1 cellular context compared by ENCODE assay signal in the genomic region with DNA sequence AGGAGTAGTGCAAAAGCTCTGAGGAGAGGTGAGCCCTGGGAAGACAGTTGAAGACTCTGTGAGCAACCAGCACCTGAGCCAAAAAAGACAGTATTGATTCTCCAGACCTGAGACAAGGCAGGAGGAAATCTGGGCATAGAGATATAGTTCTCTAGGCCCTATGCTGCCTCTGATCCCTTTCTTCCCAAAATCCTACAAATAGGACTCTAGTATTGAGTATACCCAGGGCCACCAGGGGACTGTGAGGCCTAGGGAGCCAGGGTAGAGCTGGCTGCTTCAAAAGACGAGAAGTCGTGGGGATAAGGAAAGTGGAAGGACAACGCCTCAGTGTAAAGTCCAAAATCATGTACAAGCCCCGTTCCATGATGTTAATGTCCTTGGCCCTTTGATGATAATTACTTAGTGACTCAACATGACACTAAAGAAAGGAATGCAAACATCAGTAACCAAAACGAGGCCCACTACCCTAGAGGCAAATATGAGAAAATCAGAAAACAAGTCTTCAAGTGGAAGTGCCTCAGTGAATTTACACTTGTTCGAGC.
TF ChIP-seq lines count a peak whose summit lies in the region.

No MANE protein-coding gene starts in this region.

TF ChIP-seq in HepG2, 621 proteins besides CTCF, POLR2A, EP300 and RAD21 (continued from another document and continues in another):
- TF ChIP-seq RXRB (CRISPR knock-in tag; IDR thresholded peaks at IDR 0.05; ENCODE audit: borderline replicate concordance) (peak; percentile 89), ARHGAP35 (CRISPR knock-in tag; IDR thresholded peaks at IDR 0.05; ENCODE audit: borderline replicate concordance) (peak; percentile 41; the same call in 1 of the 2 replicates), CREB1 (IDR thresholded peaks at IDR 0.05) (peak; percentile 73), CREB1 (CRISPR knock-in tag; IDR thresholded peaks at IDR 0.05) (peak; percentile 69), ZNF10 (CRISPR knock-in tag; IDR thresholded peaks at IDR 0.05; ENCODE audit: borderline replicate concordance, low read depth) (no peak), ZNF878 (CRISPR knock-in tag; IDR thresholded peaks at IDR 0.05) (peak; percentile 92; the same call in 1 of the 2 replicates), ZNF260 (CRISPR knock-in tag; IDR thresholded peaks at IDR 0.05; ENCODE audit: borderline replicate concordance, low read depth) (no peak), ZNF441 (CRISPR knock-in tag; IDR thresholded peaks at IDR 0.05; ENCODE audit: borderline replicate concordance) (peak; percentile 25; the same call in 1 of the 2 replicates), ZNF460 (CRISPR knock-in tag; IDR thresholded peaks at IDR 0.05; ENCODE audit: borderline replicate concordance) (no peak), ZNF589 (CRISPR knock-in tag; conservative IDR thresholded peaks at IDR 0.05) (no peak), LCORL (IDR thresholded peaks at IDR 0.05) (no peak), LCORL (CRISPR knock-in tag; IDR thresholded peaks at IDR 0.05) (peak; percentile 95), ARID2 (CRISPR knock-in tag; IDR thresholded peaks at IDR 0.05; ENCODE audit: borderline replicate concordance) (no peak), SUZ12 (IDR thresholded peaks at IDR 0.05; ENCODE audit: low read depth, low read length) (no peak), HMG20A (CRISPR knock-in tag; IDR thresholded peaks at IDR 0.05; ENCODE audit: borderline replicate concordance) (peak; percentile 99), MED1 (CRISPR knock-in tag; IDR thresholded peaks at IDR 0.05) (peak; percentile 89), ZNF12 (CRISPR knock-in tag; IDR thresholded peaks at IDR 0.05) (peak; percentile 85; the same call in 1 of the 2 replicates), ZFX (CRISPR knock-in tag; IDR thresholded peaks at IDR 0.05; ENCODE audit: low read depth) (peak; percentile 80), NR2F2 (IDR thresholded peaks at IDR 0.05; ENCODE audit: borderline replicate concordance, low read depth) (0 out of 2 replicates have a peak, but pooled peaks have one; percentile 39), CHD2 (IDR thresholded peaks at IDR 0.05; ENCODE audit: low read depth, low read length) (peak; percentile 30; the same call in 1 of the 2 replicates), SNAPC2 (CRISPR knock-in tag; IDR thresholded peaks at IDR 0.05) (no peak), ZSCAN21 (CRISPR knock-in tag; IDR thresholded peaks at IDR 0.05; ENCODE audit: borderline replicate concordance) (peak; percentile 58; the same call in 1 of the 2 replicates), XRCC5 (optimal IDR thresholded peaks at IDR 0.05; ENCODE audit: low read length) (peak; percentile 42), AHR (CRISPR knock-in tag; IDR thresholded peaks at IDR 0.05) (0 out of 2 replicates have a peak, but pooled peaks have one; percentile 64), NR2F1 (CRISPR knock-in tag; IDR thresholded peaks at IDR 0.05) (peak; percentile 72 to 73; a peak in 1 of 4 replicates), ZNF788 (CRISPR knock-in tag; IDR thresholded peaks at IDR 0.05; ENCODE audit: borderline replicate concordance) (peak; percentile 77), ZMYM3 (CRISPR knock-in tag; IDR thresholded peaks at IDR 0.05) (0 out of 2 replicates have a peak, but pooled peaks have one; percentile 42), PITX1 (CRISPR knock-in tag; IDR thresholded peaks at IDR 0.05) (peak; percentile 53; the same call in 1 of the 2 replicates), JUN (CRISPR knock-in tag; IDR thresholded peaks at IDR 0.05) (peak; percentile 99), ARNTL (CRISPR knock-in tag; IDR thresholded peaks at IDR 0.05) (0 out of 2 replicates have a peak, but pooled peaks have one; percentile 45), ZFP36L1 (CRISPR knock-in tag; IDR thresholded peaks at IDR 0.05) (peak; percentile 88), SMC3 (IDR thresholded peaks at IDR 0.05; ENCODE audit: low read length) (peak; percentile 22), NONO (IDR thresholded peaks at IDR 0.05) (no peak), NONO (CRISPR knock-in tag; conservative IDR thresholded peaks at IDR 0.05) (no peak), KAT2B (IDR thresholded peaks at IDR 0.05; ENCODE audit: borderline replicate concordance, low read depth, low read length) (no peak), DNMT1 (CRISPR knock-in tag; IDR thresholded peaks at IDR 0.05) (0 out of 2 replicates have a peak, but pooled peaks have one; percentile 51), ZNF7 (CRISPR knock-in tag; IDR thresholded peaks at IDR 0.05) (no peak), FOSL1 (CRISPR knock-in tag; IDR thresholded peaks at IDR 0.05; ENCODE audit: borderline replicate concordance) (peak; percentile 100), PHF5A (CRISPR knock-in tag; IDR thresholded peaks at IDR 0.05; ENCODE audit: low read depth, unreplicated experiment) (peak; percentile 91), SOX6 (IDR thresholded peaks at IDR 0.05) (no peak), SOX6 (CRISPR knock-in tag; IDR thresholded peaks at IDR 0.05) (peak; percentile 89), NFE2L1 (CRISPR knock-in tag; IDR thresholded peaks at IDR 0.05; ENCODE audit: borderline replicate concordance) (no peak), ZNF850 (CRISPR knock-in tag; conservative IDR thresholded peaks at IDR 0.05) (no peak), MIXL1 (CRISPR knock-in tag; IDR thresholded peaks at IDR 0.05) (peak; percentile 98), RFXAP (CRISPR knock-in tag; IDR thresholded peaks at IDR 0.05; ENCODE audit: borderline replicate concordance) (no peak), SAP130 (CRISPR knock-in tag; IDR thresholded peaks at IDR 0.05; ENCODE audit: low read depth) (peak; percentile 92), HHEX (CRISPR knock-in tag; IDR thresholded peaks at IDR 0.05) (peak; percentile 90), STAT5B (CRISPR knock-in tag; IDR thresholded peaks at IDR 0.05) (peak; percentile 38; the same call in 1 of the 2 replicates), ZZZ3 (CRISPR knock-in tag; IDR thresholded peaks at IDR 0.05; ENCODE audit: borderline replicate concordance) (peak; percentile 51; the same call in 1 of the 2 replicates), ZKSCAN8 (CRISPR knock-in tag; IDR thresholded peaks at IDR 0.05; ENCODE audit: borderline replicate concordance) (peak; percentile 79)
- TF ChIP-seq, protein P1, sequence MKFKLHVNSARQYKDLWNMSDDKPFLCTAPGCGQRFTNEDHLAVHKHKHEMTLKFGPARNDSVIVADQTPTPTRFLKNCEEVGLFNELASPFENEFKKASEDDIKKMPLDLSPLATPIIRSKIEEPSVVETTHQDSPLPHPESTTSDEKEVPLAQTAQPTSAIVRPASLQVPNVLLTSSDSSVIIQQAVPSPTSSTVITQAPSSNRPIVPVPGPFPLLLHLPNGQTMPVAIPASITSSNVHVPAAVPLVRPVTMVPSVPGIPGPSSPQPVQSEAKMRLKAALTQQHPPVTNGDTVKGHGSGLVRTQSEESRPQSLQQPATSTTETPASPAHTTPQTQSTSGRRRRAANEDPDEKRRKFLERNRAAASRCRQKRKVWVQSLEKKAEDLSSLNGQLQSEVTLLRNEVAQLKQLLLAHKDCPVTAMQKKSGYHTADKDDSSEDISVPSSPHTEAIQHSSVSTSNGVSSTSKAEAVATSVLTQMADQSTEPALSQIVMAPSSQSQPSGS (CRISPR knock-in tag; IDR thresholded peaks at IDR 0.05): peak; percentile 93
- TF ChIP-seq, protein P2, sequence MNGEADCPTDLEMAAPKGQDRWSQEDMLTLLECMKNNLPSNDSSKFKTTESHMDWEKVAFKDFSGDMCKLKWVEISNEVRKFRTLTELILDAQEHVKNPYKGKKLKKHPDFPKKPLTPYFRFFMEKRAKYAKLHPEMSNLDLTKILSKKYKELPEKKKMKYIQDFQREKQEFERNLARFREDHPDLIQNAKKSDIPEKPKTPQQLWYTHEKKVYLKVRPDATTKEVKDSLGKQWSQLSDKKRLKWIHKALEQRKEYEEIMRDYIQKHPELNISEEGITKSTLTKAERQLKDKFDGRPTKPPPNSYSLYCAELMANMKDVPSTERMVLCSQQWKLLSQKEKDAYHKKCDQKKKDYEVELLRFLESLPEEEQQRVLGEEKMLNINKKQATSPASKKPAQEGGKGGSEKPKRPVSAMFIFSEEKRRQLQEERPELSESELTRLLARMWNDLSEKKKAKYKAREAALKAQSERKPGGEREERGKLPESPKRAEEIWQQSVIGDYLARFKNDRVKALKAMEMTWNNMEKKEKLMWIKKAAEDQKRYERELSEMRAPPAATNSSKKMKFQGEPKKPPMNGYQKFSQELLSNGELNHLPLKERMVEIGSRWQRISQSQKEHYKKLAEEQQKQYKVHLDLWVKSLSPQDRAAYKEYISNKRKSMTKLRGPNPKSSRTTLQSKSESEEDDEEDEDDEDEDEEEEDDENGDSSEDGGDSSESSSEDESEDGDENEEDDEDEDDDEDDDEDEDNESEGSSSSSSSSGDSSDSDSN (CRISPR knock-in tag; IDR thresholded peaks at IDR 0.05): peak; percentile 11; the same call in 1 of the 2 replicates
- TF ChIP-seq, protein P3, sequence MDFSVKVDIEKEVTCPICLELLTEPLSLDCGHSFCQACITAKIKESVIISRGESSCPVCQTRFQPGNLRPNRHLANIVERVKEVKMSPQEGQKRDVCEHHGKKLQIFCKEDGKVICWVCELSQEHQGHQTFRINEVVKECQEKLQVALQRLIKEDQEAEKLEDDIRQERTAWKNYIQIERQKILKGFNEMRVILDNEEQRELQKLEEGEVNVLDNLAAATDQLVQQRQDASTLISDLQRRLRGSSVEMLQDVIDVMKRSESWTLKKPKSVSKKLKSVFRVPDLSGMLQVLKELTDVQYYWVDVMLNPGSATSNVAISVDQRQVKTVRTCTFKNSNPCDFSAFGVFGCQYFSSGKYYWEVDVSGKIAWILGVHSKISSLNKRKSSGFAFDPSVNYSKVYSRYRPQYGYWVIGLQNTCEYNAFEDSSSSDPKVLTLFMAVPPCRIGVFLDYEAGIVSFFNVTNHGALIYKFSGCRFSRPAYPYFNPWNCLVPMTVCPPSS (IDR thresholded peaks at IDR 0.05): no peak
- TF ChIP-seq, protein P4, sequence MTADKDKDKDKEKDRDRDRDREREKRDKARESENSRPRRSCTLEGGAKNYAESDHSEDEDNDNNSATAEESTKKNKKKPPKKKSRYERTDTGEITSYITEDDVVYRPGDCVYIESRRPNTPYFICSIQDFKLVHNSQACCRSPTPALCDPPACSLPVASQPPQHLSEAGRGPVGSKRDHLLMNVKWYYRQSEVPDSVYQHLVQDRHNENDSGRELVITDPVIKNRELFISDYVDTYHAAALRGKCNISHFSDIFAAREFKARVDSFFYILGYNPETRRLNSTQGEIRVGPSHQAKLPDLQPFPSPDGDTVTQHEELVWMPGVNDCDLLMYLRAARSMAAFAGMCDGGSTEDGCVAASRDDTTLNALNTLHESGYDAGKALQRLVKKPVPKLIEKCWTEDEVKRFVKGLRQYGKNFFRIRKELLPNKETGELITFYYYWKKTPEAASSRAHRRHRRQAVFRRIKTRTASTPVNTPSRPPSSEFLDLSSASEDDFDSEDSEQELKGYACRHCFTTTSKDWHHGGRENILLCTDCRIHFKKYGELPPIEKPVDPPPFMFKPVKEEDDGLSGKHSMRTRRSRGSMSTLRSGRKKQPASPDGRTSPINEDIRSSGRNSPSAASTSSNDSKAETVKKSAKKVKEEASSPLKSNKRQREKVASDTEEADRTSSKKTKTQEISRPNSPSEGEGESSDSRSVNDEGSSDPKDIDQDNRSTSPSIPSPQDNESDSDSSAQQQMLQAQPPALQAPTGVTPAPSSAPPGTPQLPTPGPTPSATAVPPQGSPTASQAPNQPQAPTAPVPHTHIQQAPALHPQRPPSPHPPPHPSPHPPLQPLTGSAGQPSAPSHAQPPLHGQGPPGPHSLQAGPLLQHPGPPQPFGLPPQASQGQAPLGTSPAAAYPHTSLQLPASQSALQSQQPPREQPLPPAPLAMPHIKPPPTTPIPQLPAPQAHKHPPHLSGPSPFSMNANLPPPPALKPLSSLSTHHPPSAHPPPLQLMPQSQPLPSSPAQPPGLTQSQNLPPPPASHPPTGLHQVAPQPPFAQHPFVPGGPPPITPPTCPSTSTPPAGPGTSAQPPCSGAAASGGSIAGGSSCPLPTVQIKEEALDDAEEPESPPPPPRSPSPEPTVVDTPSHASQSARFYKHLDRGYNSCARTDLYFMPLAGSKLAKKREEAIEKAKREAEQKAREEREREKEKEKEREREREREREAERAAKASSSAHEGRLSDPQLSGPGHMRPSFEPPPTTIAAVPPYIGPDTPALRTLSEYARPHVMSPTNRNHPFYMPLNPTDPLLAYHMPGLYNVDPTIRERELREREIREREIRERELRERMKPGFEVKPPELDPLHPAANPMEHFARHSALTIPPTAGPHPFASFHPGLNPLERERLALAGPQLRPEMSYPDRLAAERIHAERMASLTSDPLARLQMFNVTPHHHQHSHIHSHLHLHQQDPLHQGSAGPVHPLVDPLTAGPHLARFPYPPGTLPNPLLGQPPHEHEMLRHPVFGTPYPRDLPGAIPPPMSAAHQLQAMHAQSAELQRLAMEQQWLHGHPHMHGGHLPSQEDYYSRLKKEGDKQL (CRISPR knock-in tag; IDR thresholded peaks at IDR 0.05; ENCODE audit: low read depth): peak; percentile 93
- TF ChIP-seq, protein P5, sequence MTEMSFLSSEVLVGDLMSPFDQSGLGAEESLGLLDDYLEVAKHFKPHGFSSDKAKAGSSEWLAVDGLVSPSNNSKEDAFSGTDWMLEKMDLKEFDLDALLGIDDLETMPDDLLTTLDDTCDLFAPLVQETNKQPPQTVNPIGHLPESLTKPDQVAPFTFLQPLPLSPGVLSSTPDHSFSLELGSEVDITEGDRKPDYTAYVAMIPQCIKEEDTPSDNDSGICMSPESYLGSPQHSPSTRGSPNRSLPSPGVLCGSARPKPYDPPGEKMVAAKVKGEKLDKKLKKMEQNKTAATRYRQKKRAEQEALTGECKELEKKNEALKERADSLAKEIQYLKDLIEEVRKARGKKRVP (CRISPR knock-in tag; IDR thresholded peaks at IDR 0.05): peak in 1 of 2 experiments; percentile 72; a peak in 2 of 4 replicates
- TF ChIP-seq, protein P6, sequence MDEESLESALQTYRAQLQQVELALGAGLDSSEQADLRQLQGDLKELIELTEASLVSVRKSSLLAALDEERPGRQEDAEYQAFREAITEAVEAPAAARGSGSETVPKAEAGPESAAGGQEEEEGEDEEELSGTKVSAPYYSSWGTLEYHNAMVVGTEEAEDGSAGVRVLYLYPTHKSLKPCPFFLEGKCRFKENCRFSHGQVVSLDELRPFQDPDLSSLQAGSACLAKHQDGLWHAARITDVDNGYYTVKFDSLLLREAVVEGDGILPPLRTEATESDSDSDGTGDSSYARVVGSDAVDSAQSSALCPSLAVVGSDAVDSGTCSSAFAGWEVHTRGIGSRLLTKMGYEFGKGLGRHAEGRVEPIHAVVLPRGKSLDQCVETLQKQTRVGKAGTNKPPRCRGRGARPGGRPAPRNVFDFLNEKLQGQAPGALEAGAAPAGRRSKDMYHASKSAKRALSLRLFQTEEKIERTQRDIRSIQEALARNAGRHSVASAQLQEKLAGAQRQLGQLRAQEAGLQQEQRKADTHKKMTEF (CRISPR knock-in tag; IDR thresholded peaks at IDR 0.05): peak; percentile 95
- TF ChIP-seq, protein P7, sequence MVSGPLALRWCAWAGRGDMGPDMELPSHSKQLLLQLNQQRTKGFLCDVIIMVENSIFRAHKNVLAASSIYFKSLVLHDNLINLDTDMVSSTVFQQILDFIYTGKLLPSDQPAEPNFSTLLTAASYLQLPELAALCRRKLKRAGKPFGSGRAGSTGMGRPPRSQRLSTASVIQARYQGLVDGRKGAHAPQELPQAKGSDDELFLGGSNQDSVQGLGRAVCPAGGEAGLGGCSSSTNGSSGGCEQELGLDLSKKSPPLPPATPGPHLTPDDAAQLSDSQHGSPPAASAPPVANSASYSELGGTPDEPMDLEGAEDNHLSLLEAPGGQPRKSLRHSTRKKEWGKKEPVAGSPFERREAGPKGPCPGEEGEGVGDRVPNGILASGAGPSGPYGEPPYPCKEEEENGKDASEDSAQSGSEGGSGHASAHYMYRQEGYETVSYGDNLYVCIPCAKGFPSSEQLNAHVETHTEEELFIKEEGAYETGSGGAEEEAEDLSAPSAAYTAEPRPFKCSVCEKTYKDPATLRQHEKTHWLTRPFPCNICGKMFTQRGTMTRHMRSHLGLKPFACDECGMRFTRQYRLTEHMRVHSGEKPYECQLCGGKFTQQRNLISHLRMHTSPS (CRISPR knock-in tag; IDR thresholded peaks at IDR 0.05; ENCODE audit: low read depth): 0 out of 2 replicates have a peak, but pooled peaks have one; percentile 17
